ENCODE assay signal across 1 cellular context in genomic region chr2:86195055-86195807, GRCh38.
TF ChIP-seq lines count a peak whose summit lies in the region.

Gene IMMT (minus strand): TSS chr2:86195462. CDS start chr2:86195382, 80 bp downstream.

TF ChIP-seq in H1, 55 proteins besides CTCF, POLR2A, EP300 and RAD21 (continued from another document):
- peak; percentile 42; the same call in 1 of the 2 replicates for TF ChIP-seq TBP (IDR thresholded peaks at IDR 0.05; ENCODE audit: low read depth, low read length)
- peak; percentile 90 for TF ChIP-seq TAF1 (IDR thresholded peaks at IDR 0.05; ENCODE audit: low read depth, low read length)
- TF ChIP-seq KDM4A (IDR thresholded peaks at IDR 0.05; ENCODE audit: low read depth, low read length, severe bottlenecking): no peak
- TF ChIP-seq SP1 (IDR thresholded peaks at IDR 0.05; ENCODE audit: low read depth, low read length): 0 out of 2 replicates have a peak, but pooled peaks have one; percentile 47
- peak; percentile 98 for TF ChIP-seq PHF8 (conservative IDR thresholded peaks at IDR 0.05; ENCODE audit: low read depth, low read length)
- 0 out of 2 replicates have a peak, but pooled peaks have one; percentile 81 for TF ChIP-seq RBBP5 (IDR thresholded peaks at IDR 0.05; ENCODE audit: borderline replicate concordance, low read depth, low read length)
- TF ChIP-seq CHD7 (IDR thresholded peaks at IDR 0.05; ENCODE audit: insufficient replicate concordance, low read length): no peak
- peak; percentile 93; a peak in 2 of 4 replicates for TF ChIP-seq SIN3A (conservative IDR thresholded peaks at IDR 0.05 in 1 of 2, IDR thresholded peaks at IDR 0.05 in 1 of 2; ENCODE audit: low read depth in 1 of 2, low read length in 2 of 2)
- TF ChIP-seq TAF7 (optimal IDR thresholded peaks at IDR 0.05; ENCODE audit: borderline replicate concordance, low read depth, low read length): peak; percentile 54
- no peak for TF ChIP-seq SUZ12 (IDR thresholded peaks at IDR 0.05; ENCODE audit: low read length)
- no peak for TF ChIP-seq NANOG (IDR thresholded peaks at IDR 0.05; ENCODE audit: insufficient read depth, low read depth, low read length, poor library complexity, severe bottlenecking)
- peak; percentile 88 for TF ChIP-seq POLR2AphosphoS5 (IDR thresholded peaks at IDR 0.05; ENCODE audit: low read depth, low read length)
- no peak for TF ChIP-seq CBX8 (IDR thresholded peaks at IDR 0.05; ENCODE audit: borderline replicate concordance, low read depth, low read length)
- TF ChIP-seq EGR1 (IDR thresholded peaks at IDR 0.05; ENCODE audit: borderline replicate concordance, low read depth, low read length): no peak
- TF ChIP-seq CHD2 (IDR thresholded peaks at IDR 0.05; ENCODE audit: low read length): 0 out of 2 replicates have a peak, but pooled peaks have one; percentile 10
- no peak for TF ChIP-seq SRF (IDR thresholded peaks at IDR 0.05; ENCODE audit: low read depth, low read length)
- TF ChIP-seq E2F6 (IDR thresholded peaks at IDR 0.05): peak; percentile 9
- TF ChIP-seq HDAC2 (IDR thresholded peaks at IDR 0.05; ENCODE audit: borderline replicate concordance in 1 of 2, low read depth in 2 of 2, low read length in 2 of 2): peak; percentile 51 to 74; a peak in 1 of 4 replicates
- peak; percentile 32; the same call in 1 of the 2 replicates for TF ChIP-seq CREB1 (IDR thresholded peaks at IDR 0.05)
- TF ChIP-seq TEAD4 (IDR thresholded peaks at IDR 0.05; ENCODE audit: low read depth, low read length): no peak
- no peak for TF ChIP-seq JUN (IDR thresholded peaks at IDR 0.05; ENCODE audit: low read depth, low read length)
- no peak for TF ChIP-seq MAFK (IDR thresholded peaks at IDR 0.05; ENCODE audit: low read depth, low read length)
- no peak for TF ChIP-seq KDM1A (IDR thresholded peaks at IDR 0.05; ENCODE audit: borderline replicate concordance, low read length)
- no peak for TF ChIP-seq BCL11A (IDR thresholded peaks at IDR 0.05; ENCODE audit: low read depth in 2 of 2, low read length in 2 of 2)
- TF ChIP-seq USF2 (IDR thresholded peaks at IDR 0.05; ENCODE audit: low read length): no peak
- no peak for TF ChIP-seq HDAC6 (IDR thresholded peaks at IDR 0.05; ENCODE audit: low read depth, low read length)
- TF ChIP-seq GABPA (IDR thresholded peaks at IDR 0.05; ENCODE audit: borderline replicate concordance, insufficient read depth, low read length): peak; percentile 81; the same call in 1 of the 2 replicates
- TF ChIP-seq KDM5A (IDR thresholded peaks at IDR 0.05; ENCODE audit: low read length): no peak
- TF ChIP-seq CTBP2 (IDR thresholded peaks at IDR 0.05; ENCODE audit: borderline replicate concordance, insufficient read depth, insufficient read length, low read length): no peak
- no peak for TF ChIP-seq YY1 (IDR thresholded peaks at IDR 0.05; ENCODE audit: low read depth, low read length)
- TF ChIP-seq BRCA1 (IDR thresholded peaks at IDR 0.05; ENCODE audit: low read depth, low read length): no peak
- TF ChIP-seq RNF2 (IDR thresholded peaks at IDR 0.05; ENCODE audit: borderline replicate concordance, low read depth, low read length, missing control alignments, poor library complexity, severe bottlenecking): no peak
- no peak for TF ChIP-seq CEBPB (IDR thresholded peaks at IDR 0.05; ENCODE audit: low read depth, low read length)
- TF ChIP-seq ASH2L (IDR thresholded peaks at IDR 0.05; ENCODE audit: low read length): peak; percentile 90
- peak; percentile 79 for TF ChIP-seq NRF1 (IDR thresholded peaks at IDR 0.05; ENCODE audit: low read depth, low read length)
- TF ChIP-seq ATF3 (IDR thresholded peaks at IDR 0.05; ENCODE audit: insufficient read depth, low read depth, low read length): no peak
- TF ChIP-seq GTF2F1 (IDR thresholded peaks at IDR 0.05; ENCODE audit: borderline replicate concordance, low read depth, low read length): peak; percentile 43
- TF ChIP-seq RXRA (IDR thresholded peaks at IDR 0.05; ENCODE audit: insufficient read depth, low read depth, low read length): no peak
- no peak for TF ChIP-seq SIX5 (IDR thresholded peaks at IDR 0.05; ENCODE audit: low read depth, low read length)
- TF ChIP-seq POU5F1 (IDR thresholded peaks at IDR 0.05; ENCODE audit: low read depth, low read length): no peak
- TF ChIP-seq BACH1 (IDR thresholded peaks at IDR 0.05; ENCODE audit: low read length): peak; percentile 26; the same call in 1 of the 2 replicates
- TF ChIP-seq CBX5 (IDR thresholded peaks at IDR 0.05; ENCODE audit: low read depth, low read length): no peak
- no peak for TF ChIP-seq TCF12 (IDR thresholded peaks at IDR 0.05; ENCODE audit: low read depth, low read length)
- no peak for TF ChIP-seq RFX5 (IDR thresholded peaks at IDR 0.05; ENCODE audit: borderline replicate concordance, low read depth, low read length)
- TF ChIP-seq JUND (IDR thresholded peaks at IDR 0.05; ENCODE audit: low read length): no peak
- TF ChIP-seq SP2 (IDR thresholded peaks at IDR 0.05; ENCODE audit: low read length): no peak
